ENCODE assay signal across 1 cellular context in the genomic region with DNA sequence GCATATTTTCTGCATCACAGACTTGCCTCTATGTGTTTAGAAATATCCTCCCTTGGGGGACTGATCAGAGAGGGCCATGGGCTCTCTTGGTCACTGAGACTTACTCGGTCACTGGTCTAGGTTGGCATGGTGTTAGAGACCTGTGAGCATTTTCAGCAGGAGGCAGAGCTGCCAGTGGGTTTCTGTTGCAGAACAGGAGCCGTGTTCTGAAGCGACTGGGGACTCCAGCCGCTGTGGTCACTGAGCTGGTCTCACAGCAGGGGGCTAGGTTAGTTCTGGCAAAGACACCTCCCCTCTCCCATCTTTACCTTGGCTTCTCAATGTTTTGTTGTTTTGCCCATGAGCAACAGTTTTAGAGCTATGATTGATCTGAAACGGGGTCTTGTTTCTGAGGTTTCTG.
TF ChIP-seq lines count a peak whose summit lies in the region.

No MANE protein-coding gene starts in this region.

TF ChIP-seq in GM23338, 12 proteins besides CTCF, POLR2A, EP300 and RAD21 (continued from another document):
- TF ChIP-seq, protein P1, sequence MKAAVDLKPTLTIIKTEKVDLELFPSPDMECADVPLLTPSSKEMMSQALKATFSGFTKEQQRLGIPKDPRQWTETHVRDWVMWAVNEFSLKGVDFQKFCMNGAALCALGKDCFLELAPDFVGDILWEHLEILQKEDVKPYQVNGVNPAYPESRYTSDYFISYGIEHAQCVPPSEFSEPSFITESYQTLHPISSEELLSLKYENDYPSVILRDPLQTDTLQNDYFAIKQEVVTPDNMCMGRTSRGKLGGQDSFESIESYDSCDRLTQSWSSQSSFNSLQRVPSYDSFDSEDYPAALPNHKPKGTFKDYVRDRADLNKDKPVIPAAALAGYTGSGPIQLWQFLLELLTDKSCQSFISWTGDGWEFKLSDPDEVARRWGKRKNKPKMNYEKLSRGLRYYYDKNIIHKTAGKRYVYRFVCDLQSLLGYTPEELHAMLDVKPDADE (IDR thresholded peaks at IDR 0.05) = no peak
- TF ChIP-seq EZH2phosphoT487 (IDR thresholded peaks at IDR 0.05; ENCODE audit: unreplicated experiment) (no peak), EZH2 (IDR thresholded peaks at IDR 0.05; ENCODE audit: low read depth, unreplicated experiment) (no peak)
- TF ChIP-seq, protein P2, sequence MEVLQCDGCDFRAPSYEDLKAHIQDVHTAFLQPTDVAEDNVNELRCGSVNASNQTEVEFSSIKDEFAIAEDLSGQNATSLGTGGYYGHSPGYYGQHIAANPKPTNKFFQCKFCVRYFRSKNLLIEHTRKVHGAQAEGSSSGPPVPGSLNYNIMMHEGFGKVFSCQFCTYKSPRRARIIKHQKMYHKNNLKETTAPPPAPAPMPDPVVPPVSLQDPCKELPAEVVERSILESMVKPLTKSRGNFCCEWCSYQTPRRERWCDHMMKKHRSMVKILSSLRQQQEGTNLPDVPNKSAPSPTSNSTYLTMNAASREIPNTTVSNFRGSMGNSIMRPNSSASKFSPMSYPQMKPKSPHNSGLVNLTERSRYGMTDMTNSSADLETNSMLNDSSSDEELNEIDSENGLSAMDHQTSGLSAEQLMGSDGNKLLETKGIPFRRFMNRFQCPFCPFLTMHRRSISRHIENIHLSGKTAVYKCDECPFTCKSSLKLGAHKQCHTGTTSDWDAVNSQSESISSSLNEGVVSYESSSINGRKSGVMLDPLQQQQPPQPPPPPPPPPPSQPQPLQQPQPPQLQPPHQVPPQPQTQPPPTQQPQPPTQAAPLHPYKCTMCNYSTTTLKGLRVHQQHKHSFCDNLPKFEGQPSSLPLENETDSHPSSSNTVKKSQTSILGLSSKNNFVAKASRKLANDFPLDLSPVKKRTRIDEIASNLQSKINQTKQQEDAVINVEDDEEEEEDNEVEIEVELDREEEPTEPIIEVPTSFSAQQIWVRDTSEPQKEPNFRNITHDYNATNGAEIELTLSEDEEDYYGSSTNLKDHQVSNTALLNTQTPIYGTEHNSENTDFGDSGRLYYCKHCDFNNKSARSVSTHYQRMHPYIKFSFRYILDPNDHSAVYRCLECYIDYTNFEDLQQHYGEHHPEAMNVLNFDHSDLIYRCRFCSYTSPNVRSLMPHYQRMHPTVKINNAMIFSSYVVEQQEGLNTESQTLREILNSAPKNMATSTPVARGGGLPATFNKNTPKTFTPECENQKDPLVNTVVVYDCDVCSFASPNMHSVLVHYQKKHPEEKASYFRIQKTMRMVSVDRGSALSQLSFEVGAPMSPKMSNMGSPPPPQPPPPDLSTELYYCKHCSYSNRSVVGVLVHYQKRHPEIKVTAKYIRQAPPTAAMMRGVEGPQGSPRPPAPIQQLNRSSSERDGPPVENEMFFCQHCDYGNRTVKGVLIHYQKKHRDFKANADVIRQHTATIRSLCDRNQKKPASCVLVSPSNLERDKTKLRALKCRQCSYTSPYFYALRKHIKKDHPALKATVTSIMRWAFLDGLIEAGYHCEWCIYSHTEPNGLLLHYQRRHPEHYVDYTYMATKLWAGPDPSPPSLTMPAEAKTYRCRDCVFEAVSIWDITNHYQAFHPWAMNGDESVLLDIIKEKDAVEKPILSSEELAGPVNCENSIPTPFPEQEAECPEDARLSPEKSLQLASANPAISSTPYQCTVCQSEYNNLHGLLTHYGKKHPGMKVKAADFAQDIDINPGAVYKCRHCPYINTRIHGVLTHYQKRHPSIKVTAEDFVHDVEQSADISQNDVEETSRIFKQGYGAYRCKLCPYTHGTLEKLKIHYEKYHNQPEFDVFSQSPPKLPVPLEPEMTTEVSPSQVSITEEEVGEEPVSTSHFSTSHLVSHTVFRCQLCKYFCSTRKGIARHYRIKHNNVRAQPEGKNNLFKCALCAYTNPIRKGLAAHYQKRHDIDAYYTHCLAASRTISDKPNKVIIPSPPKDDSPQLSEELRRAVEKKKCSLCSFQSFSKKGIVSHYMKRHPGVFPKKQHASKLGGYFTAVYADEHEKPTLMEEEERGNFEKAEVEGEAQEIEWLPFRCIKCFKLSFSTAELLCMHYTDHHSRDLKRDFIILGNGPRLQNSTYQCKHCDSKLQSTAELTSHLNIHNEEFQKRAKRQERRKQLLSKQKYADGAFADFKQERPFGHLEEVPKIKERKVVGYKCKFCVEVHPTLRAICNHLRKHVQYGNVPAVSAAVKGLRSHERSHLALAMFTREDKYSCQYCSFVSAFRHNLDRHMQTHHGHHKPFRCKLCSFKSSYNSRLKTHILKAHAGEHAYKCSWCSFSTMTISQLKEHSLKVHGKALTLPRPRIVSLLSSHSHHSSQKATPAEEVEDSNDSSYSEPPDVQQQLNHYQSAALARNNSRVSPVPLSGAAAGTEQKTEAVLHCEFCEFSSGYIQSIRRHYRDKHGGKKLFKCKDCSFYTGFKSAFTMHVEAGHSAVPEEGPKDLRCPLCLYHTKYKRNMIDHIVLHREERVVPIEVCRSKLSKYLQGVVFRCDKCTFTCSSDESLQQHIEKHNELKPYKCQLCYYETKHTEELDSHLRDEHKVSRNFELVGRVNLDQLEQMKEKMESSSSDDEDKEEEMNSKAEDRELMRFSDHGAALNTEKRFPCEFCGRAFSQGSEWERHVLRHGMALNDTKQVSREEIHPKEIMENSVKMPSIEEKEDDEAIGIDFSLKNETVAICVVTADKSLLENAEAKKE (CRISPR knock-in tag; IDR thresholded peaks at IDR 0.05) = no peak
TF ChIP-seq in GM23338: peak in this region for 0.
